ENCODE assay signal across 13 cellular contexts in genomic region chr2:47512581-47513083, GRCh38. TPM values are rescaled to one million over a fixed set of nuclear protein-coding genes. Genes with fewer than 3 reads are reported as not detected.
A peak's percentile ranks its signal among the peaks of the same experiment; 100 is the strongest.
DNase-seq lines count a peak whose midpoint lies in the region; ATAC-seq and TF ChIP-seq lines count a peak whose summit lies in the region.
"Had no signal": no experiment of that assay in that cellular context is flagged by ENCODE, and none has a peak within 500 bp of the region (broad histone marks: within the 10 kb centered on the region; RNA-seq: fewer than 3 reads in every experiment).

No MANE protein-coding gene starts in this region.

- H3K4me3 ChIP-seq in right atrium auricular region, result no peak overlapping the region

- H3K27ac ChIP-seq in right atrium auricular region, result no peak overlapping the region

- DNase-seq in AG08396 (ENCODE audit: low spot score) (peak; percentile 56), ELR (ENCODE audit: low read depth) (peak; percentile 75), NCI-H510A (lab: John Stamatoyannopoulos, UW) (peak; percentile 6), dermis blood vessel endothelial cell (peak; percentile 39), right atrium auricular region (ENCODE audit: low spot score) (no peak), HPDE6-E6E7 (ENCODE audit: extremely low spot score) (no peak), immature natural killer cell (no peak)
- DNase-seq: activated CD8-positive, alpha-beta memory T cell treated with anti-CD3 and anti-CD28 coated beads, Interleukin-2, amount 10 ng/mL, durations not matched to agents 7 days and 5 days; anterior cingulate cortex; stimulated activated CD4-positive, alpha-beta T cell treated with anti-CD3 and anti-CD28 coated beads, Interleukin-2, amount 100 ng/mL, for 48 hours had no signal

- no peak for TF ChIP-seq CTCF in right atrium auricular region (IDR thresholded peaks at IDR 0.05)

- no peaks in the 10 kb centered on the region for H3K4me1 ChIP-seq in right atrium auricular region

- H3K36me3 ChIP-seq in right atrium auricular region, result no peaks in the 10 kb centered on the region

- peaks cover 20 to 25% of the 10 kb centered on the region in 2 donors for H3K4me1 Mint-ChIP-seq in immature natural killer cell

- ATAC-seq in HG02759 (IDR thresholded peaks at IDR 0.05; ENCODE audit: unreplicated experiment), result no peak
- ATAC-seq: activated CD8-positive, alpha-beta memory T cell treated with anti-CD3 and anti-CD28 coated beads, Interleukin-2, amount 10 ng/mL, durations not matched to agents 7 days and 5 days had no signal

- H3K27me3 Mint-ChIP-seq in immature natural killer cell (ENCODE audit: low read depth in 3 of 3), result peaks cover 0 to 3% (median 0%) of the 10 kb centered on the region in 3 donors
- H3K27me3 Mint-ChIP-seq: activated CD8-positive, alpha-beta memory T cell treated with anti-CD3 and anti-CD28 coated beads, Interleukin-2, amount 10 ng/mL, durations not matched to agents 7 days and 5 days had no signal

- no peaks in the 10 kb centered on the region for H3K36me3 Mint-ChIP-seq in immature natural killer cell
- H3K36me3 Mint-ChIP-seq: CD14-positive monocyte had no signal

- no peaks in the 10 kb centered on the region for H3K27me3 ChIP-seq in right atrium auricular region

- no peaks in the 10 kb centered on the region for H3K9me3 ChIP-seq in right atrium auricular region

- no peak overlapping the region for H3K27ac Mint-ChIP-seq in immature natural killer cell
- H3K27ac Mint-ChIP-seq: activated CD8-positive, alpha-beta memory T cell treated with anti-CD3 and anti-CD28 coated beads, Interleukin-2, amount 10 ng/mL, durations not matched to agents 7 days and 5 days; CD14-positive monocyte; T-helper 1 cell treated with Interleukin-12 subunit alpha and Interleukin-12 subunit beta and Interleukin-4 antibody, amounts not matched to agents 30 μg/mL and 1 μg/mL, for 36 hours had no signal

- peaks cover 0 to 2% (median 0%) of the 10 kb centered on the region in 6 donors for H3K9me3 Mint-ChIP-seq in immature natural killer cell

- no peak overlapping the region for H3K4me3 Mint-ChIP-seq in immature natural killer cell
- H3K4me3 Mint-ChIP-seq: activated CD8-positive, alpha-beta memory T cell treated with anti-CD3 and anti-CD28 coated beads, Interleukin-2, amount 10 ng/mL, durations not matched to agents 7 days and 5 days; CD14-positive monocyte; T-helper 1 cell treated with Interleukin-12 subunit alpha and Interleukin-12 subunit beta and Interleukin-4 antibody, amounts not matched to agents 30 μg/mL and 1 μg/mL, for 36 hours had no signal

RNA-seq across cellular contexts. Expression of gene KCNK12, which starts 58.2 kb away (rescaled TPM):
- total RNA-seq in dermis blood vessel endothelial cell (under 0.01 TPM in 1 of 2 replicates, not detected in the other), right atrium auricular region (not detected)
- polyA plus RNA-seq in immature natural killer cell, result under 1 TPM; 0.39 to 0.58 (median 0.50) TPM
- polyA plus RNA-seq: CD14-positive monocyte had no signal

Comparison
In these comparisons a context has a peak if more than half of its experiments do, and no peak if none do; other contexts are left out.
1. DNase-seq: peak in AG08396 (single experiment), ELR (single experiment), NCI-H510A (single experiment) and dermis blood vessel endothelial cell (single experiment); none in right atrium auricular region (single experiment), HPDE6-E6E7 (single experiment) and immature natural killer cell (0 of 3).